Comparison of ENCODE assay signal across 16 cellular contexts in genomic region chr1:216464489-216464888, GRCh38. TPM values are rescaled to one million over a fixed set of nuclear protein-coding genes. Genes with fewer than 3 reads are reported as not detected.
DNase-seq lines count a peak whose midpoint lies in the region; ATAC-seq, FAIRE-seq and TF ChIP-seq lines count a peak whose summit lies in the region.
"Had no signal": no experiment of that assay in that cellular context is flagged by ENCODE, and none has a peak within 500 bp of the region (broad histone marks: within the 10 kb centered on the region; RNA-seq: fewer than 3 reads in every experiment).

No MANE protein-coding gene starts in this region.

- no peak for FAIRE-seq in urothelium cell line (lab: Jason Lieb, UNC)

- no peaks in the 10 kb centered on the region for H3K79me2 ChIP-seq in GM23248 (ENCODE audit: insufficient read depth)
- H3K79me2 ChIP-seq: hepatocyte had no signal

- ATAC-seq in RWPE2 (ENCODE audit: low read depth) = peak; percentile 99
- ATAC-seq: lower lobe of right lung had no signal

- DNase-seq in GM23248 (peak; percentile 73), RWPE2 (ENCODE audit: low spot score) (no peak), fibroblast of peridontal ligament (ENCODE audit: extremely low read depth) (peak; percentile 92), urothelium cell line (ENCODE audit: low spot score) (peak; percentile 18), GF-D8 (lab: John Stamatoyannopoulos, UW) (no peak), midbrain (lab: John Stamatoyannopoulos, UW) (no peak)
- no peak for DNase-seq in stimulated activated CD4-positive, alpha-beta T cell treated with anti-CD3 and anti-CD28 coated beads, Interleukin-4, amount 100 ng/mL, for 4 hours
- DNase-seq: activated CD8-positive, alpha-beta memory T cell treated with anti-CD3 and anti-CD28 coated beads, Interleukin-2, amount 50 U/mL, for 48 hours; adrenal gland; effector CD4-positive, alpha-beta T cell; lower lobe of right lung; NCI-H524 treated with DMSO at 0.1 percent for 48 hours; SJCRH30 had no signal

- no peaks in the 10 kb centered on the region for H3K9me2 ChIP-seq in GM23248 (ENCODE audit: insufficient read depth)

- H3K27me3 ChIP-seq in GM23248 (replicated peaks; ENCODE audit: insufficient read depth) = 0 out of 2 replicates have a peak, but pooled peaks cover 9% of the 10 kb centered on the region
- no peaks in the 10 kb centered on the region for H3K27me3 ChIP-seq in RWPE2 (ENCODE audit: insufficient read depth, poor library complexity, severe bottlenecking)
- H3K27me3 ChIP-seq: adrenal gland, hepatocyte, SJCRH30 had no signal

- no peak overlapping the region for H3K9ac ChIP-seq in GM23248

- no peak overlapping the region for H3K4me2 ChIP-seq in GM23248 (ENCODE audit: unreplicated experiment)
- H3K4me2 ChIP-seq: hepatocyte had no signal

- peaks cover 13% of the 10 kb centered on the region for H3K4me1 ChIP-seq in GM23248 (ENCODE audit: insufficient read depth)
- peaks cover 6% of the 10 kb centered on the region for H3K4me1 ChIP-seq in RWPE2 (ENCODE audit: insufficient read depth, poor library complexity, severe bottlenecking)
- H3K4me1 ChIP-seq: adrenal gland, lower lobe of right lung had no signal

- H4K20me1 ChIP-seq in GM23248 (ENCODE audit: insufficient read depth) = no peaks in the 10 kb centered on the region

- no peak overlapping the region for H2AFZ ChIP-seq in GM23248
- H2AFZ ChIP-seq: hepatocyte had no signal

- no peaks in the 10 kb centered on the region for H3K36me3 ChIP-seq in GM23248 (ENCODE audit: low read depth)
- H3K36me3 ChIP-seq in RWPE2 (ENCODE audit: low read depth) = no peaks in the 10 kb centered on the region
- H3K36me3 ChIP-seq: adrenal gland, lower lobe of right lung, SJCRH30, thoracic aorta had no signal

- no peak for TF ChIP-seq CTCF in RWPE2 (IDR thresholded peaks at IDR 0.05; ENCODE audit: poor library complexity, severe bottlenecking)

- in situ Hi-C loops in GM23248 (cut with MboI) = no loop called here

- H3K27ac ChIP-seq in GM23248 (no peak overlapping the region), RWPE2 (ENCODE audit: poor library complexity, severe bottlenecking) (peak overlapping the region; percentile 49)
- H3K27ac ChIP-seq: adrenal gland, hepatocyte, lower lobe of right lung, SJCRH30, skin epidermis, thoracic aorta had no signal

- H3F3A ChIP-seq in GM23248 (ENCODE audit: insufficient read depth) = 0 out of 2 replicates have a peak, but pooled peaks cover 4% of the 10 kb centered on the region

- 9 to 19% methylated on average over 1 of the region's 1 CpG for WGBS in GM23248 (ENCODE audit: low coverage in 1 of 2, low lambda C conversion rate in 2 of 2, missing lambda C conversion rate in 2 of 2), 2 experiments

- H3K9me3 ChIP-seq in GM23248 (ENCODE audit: low read depth) (no peaks in the 10 kb centered on the region), RWPE2 (ENCODE audit: severe bottlenecking) (no peaks in the 10 kb centered on the region)
- H3K9me3 ChIP-seq: adrenal gland, lower lobe of right lung, SJCRH30, thoracic aorta had no signal

- H3K4me3 ChIP-seq in GM23248 = no peak overlapping the region
- no peak overlapping the region for H3K4me3 ChIP-seq in RWPE2 (ENCODE audit: severe bottlenecking)
- H3K4me3 ChIP-seq: adrenal gland, hepatocyte, lower lobe of right lung, SJCRH30, skin epidermis, thoracic aorta had no signal

RNA-seq across cellular contexts. Expression of gene USH2A, which starts 41.2 kb away (rescaled TPM):
- under 0.01 TPM in 1 of 2 replicates, not detected in the other for total RNA-seq in GM23248 (2014; rRNA removed; shearing (Covaris generic))
- polyA plus RNA-seq in GM23248 (2016; fragmentation: Nextera tagmentation; extraction: Ambion mirVana) = 0.01 TPM in 1 of 2 replicates, not detected in the other
- total RNA-seq: lower lobe of right lung, thoracic aorta had no signal
- polyA plus RNA-seq: hepatocyte had no signal

Comparison
In these comparisons a context has a peak if more than half of its experiments do, and no peak if none do; other contexts are left out.
1. DNase-seq: peak in GM23248 (single experiment), fibroblast of peridontal ligament (single experiment) and urothelium cell line (single experiment); none in RWPE2 (single experiment), GF-D8 (single experiment), midbrain (single experiment) and stimulated activated CD4-positive, alpha-beta T cell treated with anti-CD3 and anti-CD28 coated beads, Interleukin-4, amount 100 ng/mL, for 4 hours (0 of 2).